In the genomic region with DNA sequence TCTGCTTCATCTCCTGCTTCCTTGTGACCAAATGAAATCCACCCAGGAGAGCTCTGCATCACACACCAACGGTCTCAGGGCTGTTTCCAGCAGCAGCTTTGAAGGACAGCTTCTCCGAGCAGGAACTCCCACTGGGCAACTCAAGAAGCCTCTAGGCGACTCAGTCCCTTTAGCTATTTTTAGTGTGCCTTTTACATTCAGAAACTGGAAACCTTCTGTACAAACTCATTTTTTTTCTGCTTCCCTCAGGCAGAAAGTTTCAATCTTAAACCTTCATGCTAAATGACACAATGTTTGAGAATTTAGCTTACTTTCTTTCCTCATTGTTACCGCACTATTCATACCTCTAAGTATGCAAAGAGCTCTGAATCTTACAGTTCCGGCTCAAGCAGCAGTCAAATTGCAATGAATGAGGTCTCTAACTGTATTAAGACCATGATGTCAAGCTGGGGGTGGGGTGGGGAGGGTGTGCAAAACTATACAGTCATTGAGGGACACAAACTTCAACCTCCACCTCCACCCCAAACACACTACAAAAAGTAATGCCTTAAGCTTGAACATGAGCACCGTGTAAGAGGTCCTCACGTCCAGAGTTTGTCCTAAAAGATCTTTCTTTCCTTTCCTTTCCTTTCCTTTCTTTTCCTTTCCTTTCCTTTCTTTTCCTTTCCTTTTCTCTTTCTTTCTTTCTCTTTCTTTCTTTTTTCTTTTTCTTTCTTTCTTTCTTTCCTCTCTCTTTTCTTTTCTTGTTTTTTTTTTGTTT, we compare ENCODE assay signal across 8 cellular contexts. TPM values are rescaled to one million over a fixed set of nuclear protein-coding genes. Genes with fewer than 3 reads are reported as not detected.
DNase-seq lines count a peak whose midpoint lies in the region; ATAC-seq and TF ChIP-seq lines count a peak whose summit lies in the region.

No MANE protein-coding gene starts in this region.

- H3K27ac ChIP-seq in coronary artery (peak overlapping the region; percentile 41 to 62), thoracic aorta (peak overlapping the region; percentile 85 to 88), body of pancreas (no peak overlapping the region)

- 72 to 75% methylated on average over 7 of the region's 7 CpGs for WGBS in body of pancreas, 2 donors

- H3K36me3 ChIP-seq in thoracic aorta (no peaks in the 10 kb centered on the region), body of pancreas (replicated peaks in 1 of 2; ENCODE audit: insufficient read depth in 1 of 2, low read depth in 2 of 2) (no peaks in the 10 kb centered on the region)

- TF ChIP-seq POLR2A in body of pancreas (IDR thresholded peaks at IDR 0.05) = no peak

- H3K4me3 ChIP-seq in coronary artery = no peak overlapping the region
- peak overlapping the region; percentile 51 for H3K4me3 ChIP-seq in thoracic aorta
- no peak overlapping the region for H3K4me3 ChIP-seq in body of pancreas

- no peaks in the 10 kb centered on the region for H3K27me3 ChIP-seq in thoracic aorta (replicated peaks; ENCODE audit: insufficient read depth)
- no peaks in the 10 kb centered on the region for H3K27me3 ChIP-seq in body of pancreas

- H3K4me1 ChIP-seq in thoracic aorta (ENCODE audit: control insufficient read depth in 1 of 2, low read depth in 2 of 2) (peaks cover 13 to 26% of the 10 kb centered on the region in 2 donors), body of pancreas (peaks cover 18% of the 10 kb centered on the region)

- no peaks in the 10 kb centered on the region for H3K9me3 ChIP-seq in thoracic aorta
- H3K9me3 ChIP-seq in body of pancreas = no peaks in the 10 kb centered on the region

- peak; percentile 64 for DNase-seq in GM13976 (ENCODE audit: low spot score)
- peak; percentile 61 for DNase-seq in HPDE6-E6E7 (ENCODE audit: extremely low spot score)
- no peak for DNase-seq in coronary artery (ENCODE audit: low spot score)
- DNase-seq in thoracic aorta (ENCODE audit: low spot score) = no peak
- DNase-seq in NCI-H2081 (lab: John Stamatoyannopoulos, UW) = no peak
- no peak for DNase-seq in cardiac septum (ENCODE audit: low spot score)
- DNase-seq in body of pancreas = no peak

- ATAC-seq in GM21526 (IDR thresholded peaks at IDR 0.05; ENCODE audit: low FRiP score, unreplicated experiment) (peak; percentile 62), thoracic aorta (ENCODE audit: insufficient number of reproducible peaks, low FRiP score, low read depth) (peak; percentile 37), body of pancreas (no peak)

- intact Hi-C loops in cardiac septum (cut with DNase I) = no loop called here
- intact Hi-C loops in body of pancreas (cut with DNase I) = no loop called here

- TF ChIP-seq CTCF in GM13976 (IDR thresholded peaks at IDR 0.05; ENCODE audit: borderline replicate concordance, control extremely low read depth, extremely low read depth, insufficient read depth, missing control alignments) (no peak), coronary artery (IDR thresholded peaks at IDR 0.05) (no peak), thoracic aorta (IDR thresholded peaks at IDR 0.05) (no peak), body of pancreas (IDR thresholded peaks at IDR 0.05) (no peak)

- in situ Hi-C loops in GM13976 (cut with MboI; ENCODE audit: low sequenced_read_pairs, unreplicated experiment) = loop anchor here (5.0 to 25.0 kb wide), 5 partner anchors 102 to 917 kb away; no protein-coding TSS in a partner anchor

RNA-seq across cellular contexts. Expression of a gene that starts 16.4 kb away (rescaled TPM):
- total RNA-seq in thoracic aorta (10 to 100 TPM; 11.5 to 13.5 TPM), cardiac septum (9.1 TPM), body of pancreas (10 to 100 TPM; 30.6 to 32.0 TPM)

Comparison
In these comparisons a context has a peak if more than half of its experiments do, and no peak if none do; other contexts are left out.
1. DNase-seq: peak in GM13976 (single experiment) and HPDE6-E6E7 (single experiment); none in coronary artery (single experiment), thoracic aorta (single experiment), NCI-H2081 (0 of 2), cardiac septum (single experiment) and body of pancreas (0 of 4).
2. H3K27ac ChIP-seq: peak in coronary artery (2 of 2) and thoracic aorta (2 of 2); none in body of pancreas (0 of 4).